In genomic region chr12:25241171-25242020, GRCh38 we compare ENCODE assay signal across 9 cellular contexts. TPM values are rescaled to one million over a fixed set of nuclear protein-coding genes. Genes with fewer than 3 reads are reported as not detected.
DNase-seq lines count a peak whose midpoint lies in the region; ATAC-seq and TF ChIP-seq lines count a peak whose summit lies in the region.
"Had no signal": no experiment of that assay in that cellular context is flagged by ENCODE, and none has a peak within 500 bp of the region (broad histone marks: within the 10 kb centered on the region; RNA-seq: fewer than 3 reads in every experiment).

No MANE protein-coding gene starts in this region.

- H3K36me3 ChIP-seq in adipocyte (ENCODE audit: control insufficient read depth, insufficient read depth, low read length, severe bottlenecking) (peaks cover 19% of the 10 kb centered on the region), thoracic aorta (no peaks in the 10 kb centered on the region)

- H3K4me1 ChIP-seq in adipocyte (ENCODE audit: control insufficient read depth, insufficient read depth, low read length) (peaks cover 8% of the 10 kb centered on the region), thoracic aorta (ENCODE audit: control insufficient read depth in 1 of 2, low read depth in 2 of 2) (peaks cover 0 to 2% of the 10 kb centered on the region in 2 donors)

- H3K4me1 Mint-ChIP-seq in immature natural killer cell: peaks cover 19 to 60% of the 10 kb centered on the region in 2 donors
- H3K4me1 Mint-ChIP-seq in activated naive CD4-positive, alpha-beta T cell treated with anti-CD3 and anti-CD28 coated beads, Interleukin-2, amount 10 ng/mL, durations not matched to agents 7 days and 5 days: peaks cover 31% of the 10 kb centered on the region

- no peak overlapping the region for H3K4me3 Mint-ChIP-seq in immature natural killer cell
- no peak overlapping the region for H3K4me3 Mint-ChIP-seq in activated naive CD4-positive, alpha-beta T cell treated with anti-CD3 and anti-CD28 coated beads, Interleukin-2, amount 10 ng/mL, durations not matched to agents 7 days and 5 days

- peak; percentile 55 for TF ChIP-seq CTCF in thoracic aorta (IDR thresholded peaks at IDR 0.05)

- DNase-seq in DMS 273 (lab: John Stamatoyannopoulos, UW; ENCODE audit: unreplicated experiment) (peak; percentile 50), DMS 273 treated with DMSO at 0.1 percent for 48 hours (lab: John Stamatoyannopoulos, UW) (no peak), NAMALWA (ENCODE audit: low spot score) (peak; percentile 77), adipocyte (ENCODE audit: low read depth) (peak; percentile 91), immature natural killer cell (peak; percentile 53 to 60 (median 58)), thoracic aorta (ENCODE audit: low spot score) (no peak)
- no peak for DNase-seq in activated naive CD4-positive, alpha-beta T cell treated with anti-CD3 and anti-CD28 coated beads, Interleukin-2, amount 10 ng/mL, durations not matched to agents 7 days and 5 days

- ATAC-seq in GM19035 (IDR thresholded peaks at IDR 0.05; ENCODE audit: unreplicated experiment) (peak; percentile 50), thoracic aorta (ENCODE audit: insufficient number of reproducible peaks, low FRiP score, low read depth) (no peak)

- H3K27ac ChIP-seq in thoracic aorta: no peak overlapping the region

- CTCF ChIA-PET in activated naive CD4-positive, alpha-beta T cell treated with anti-CD3 and anti-CD28 coated beads, Interleukin-2, amount 10 ng/mL, durations not matched to agents 7 days and 5 days (lab: Charles Lee): interaction anchor here (0.6 to 2.5 kb wide), 23 partner anchors 9 to 195 kb away, joined by 3 to 10 read pairs (median 3); partner anchors contain the start of gene KRAS

- no peak overlapping the region for H3K4me3 ChIP-seq in adipocyte (ENCODE audit: low read length)
- H3K4me3 ChIP-seq in thoracic aorta: no peak overlapping the region

- no peaks in the 10 kb centered on the region for H3K27me3 ChIP-seq in adipocyte (replicated peaks; ENCODE audit: control insufficient read depth, insufficient read depth, low read length)
- H3K27me3 ChIP-seq in thoracic aorta (replicated peaks; ENCODE audit: insufficient read depth): no peaks in the 10 kb centered on the region

- H3K27me3 Mint-ChIP-seq in immature natural killer cell (ENCODE audit: low read depth in 3 of 3): no peaks in the 10 kb centered on the region
- H3K27me3 Mint-ChIP-seq in activated naive CD4-positive, alpha-beta T cell treated with anti-CD3 and anti-CD28 coated beads, Interleukin-2, amount 10 ng/mL, durations not matched to agents 7 days and 5 days: no peaks in the 10 kb centered on the region

- no peaks in the 10 kb centered on the region for H3K9me3 Mint-ChIP-seq in immature natural killer cell
- no peaks in the 10 kb centered on the region for H3K9me3 Mint-ChIP-seq in activated naive CD4-positive, alpha-beta T cell treated with anti-CD3 and anti-CD28 coated beads, Interleukin-2, amount 10 ng/mL, durations not matched to agents 7 days and 5 days
- H3K9me3 Mint-ChIP-seq: activated naive CD4-positive, alpha-beta T cell treated with anti-CD3 and anti-CD28 coated beads, Interleukin-2, amount 50 U/mL, for 72 hours had no signal

- H3K27ac Mint-ChIP-seq in immature natural killer cell: peak overlapping the region in 5 of 6 donors; percentile 1 to 86 (median 63)
- H3K27ac Mint-ChIP-seq in activated naive CD4-positive, alpha-beta T cell treated with anti-CD3 and anti-CD28 coated beads, Interleukin-2, amount 10 ng/mL, durations not matched to agents 7 days and 5 days: no peak overlapping the region
- H3K27ac Mint-ChIP-seq: activated naive CD4-positive, alpha-beta T cell treated with anti-CD3 and anti-CD28 coated beads, Interleukin-2, amount 50 U/mL, for 72 hours had no signal

- H3K9me3 ChIP-seq in adipocyte (ENCODE audit: control insufficient read depth, low read length) (no peaks in the 10 kb centered on the region), thoracic aorta (no peaks in the 10 kb centered on the region)

- peaks cover 12 to 26% (median 13%) of the 10 kb centered on the region in 3 donors for H3K36me3 Mint-ChIP-seq in immature natural killer cell
- H3K36me3 Mint-ChIP-seq in activated naive CD4-positive, alpha-beta T cell treated with anti-CD3 and anti-CD28 coated beads, Interleukin-2, amount 10 ng/mL, durations not matched to agents 7 days and 5 days: peaks cover 54% of the 10 kb centered on the region

- H3K9ac ChIP-seq in adipocyte (ENCODE audit: low read length): peak overlapping the region; percentile 38

RNA-seq across cellular contexts. Expression of gene KRAS, which starts 9.3 kb away (rescaled TPM):
- polyA plus RNA-seq in immature natural killer cell: 10 to 100 TPM; 30.0 to 54.0 (median 33.9) TPM
- total RNA-seq in thoracic aorta: 10 to 100 TPM; 16.2 to 19.0 TPM

RNA-seq across cellular contexts. Expression of gene ETFRF1, which starts 46.4 kb away (rescaled TPM):
- polyA plus RNA-seq in immature natural killer cell: 10 to 100 TPM; 21.2 to 23.1 (median 22.9) TPM
- total RNA-seq in thoracic aorta: 10 to 100 TPM; 21.8 to 39.1 TPM

RNA-seq across cellular contexts. Expression of gene DNAI7, which starts 46.4 kb away (rescaled TPM):
- under 1 TPM in 1 of 3 donors, not detected in 2; 0.21 TPM for polyA plus RNA-seq in immature natural killer cell
- not detected for total RNA-seq in thoracic aorta

Comparison
In these comparisons a context has a peak if more than half of its experiments do, and no peak if none do; other contexts are left out.
1. DNase-seq: peak in DMS 273 (single experiment), NAMALWA (single experiment), adipocyte (single experiment) and immature natural killer cell (3 of 3); none in DMS 273 treated with DMSO at 0.1 percent for 48 hours (single experiment), thoracic aorta (single experiment) and activated naive CD4-positive, alpha-beta T cell treated with anti-CD3 and anti-CD28 coated beads, Interleukin-2, amount 10 ng/mL, durations not matched to agents 7 days and 5 days (single experiment).